30 cellular contexts compared by ENCODE assay signal in genomic region chr22:39647836-39648500, GRCh38.
"Had no signal": no experiment of that assay in that cellular context is flagged by ENCODE, and none has a peak within 500 bp of the region (broad histone marks: within the 10 kb centered on the region; RNA-seq: fewer than 3 reads in every experiment).

No MANE protein-coding gene starts in this region.

- H3K27ac Mint-ChIP-seq: activated B cell treated with CpG ODN at 0.5 μM for 24 hours; activated CD8-positive, alpha-beta T cell treated with anti-CD3 and anti-CD28 coated beads for 36 hours; activated naive CD4-positive, alpha-beta T cell treated with anti-CD3 and anti-CD28 coated beads, Interleukin-2, amount 10 ng/mL, durations not matched to agents 7 days and 5 days; activated naive CD4-positive, alpha-beta T cell treated with anti-CD3 and anti-CD28 coated beads, Interleukin-2, amount 50 U/mL, for 72 hours; dendritic cell treated with granulocyte-macrophage colony-stimulating factor and Interleukin-4, amounts not matched to agents 40 ng/mL and 50 ng/mL, for 4 days; effector memory CD8-positive, alpha-beta T cell; T-helper 17 cell; T-helper 2 cell treated with Interferon-gamma antibody and Interleukin-4, amounts not matched to agents 5 μg/mL and 100 μg/mL, for 36 hours had no signal

- DNase-seq: activated B cell treated with CpG ODN at 0.5 μM for 24 hours; activated CD4-positive, alpha-beta T cell treated with anti-CD3 and anti-CD28 coated beads for 48 hours; activated CD4-positive, alpha-beta T cell treated with anti-CD3 and anti-CD28 coated beads, Interleukin-2, amount 50 U/mL, for 1 hour; activated CD4-positive, alpha-beta T cell treated with anti-CD3 and anti-CD28 coated beads, Interleukin-2, amount 50 U/mL, for 48 hours; activated CD8-positive, alpha-beta memory T cell treated with anti-CD3 and anti-CD28 coated beads for 24 hours; activated CD8-positive, alpha-beta T cell treated with anti-CD3 and anti-CD28 coated beads for 36 hours; activated gamma-delta T cell; activated naive CD4-positive, alpha-beta T cell; activated naive CD4-positive, alpha-beta T cell treated with anti-CD3 and anti-CD28 coated beads, Interleukin-2, amount 10 ng/mL, durations not matched to agents 7 days and 5 days; activated T-cell treated with anti-CD3 and anti-CD28 coated beads, Interleukin-2, amount 50 U/mL, for 1 hour; activated T-cell treated with anti-CD3 and anti-CD28 coated beads, Interleukin-2, amount 50 U/mL, for 48 hours; amniotic stem cell; brain microvascular endothelial cell; effector CD4-positive, alpha-beta T cell; effector memory CD8-positive, alpha-beta T cell; foreskin keratinocyte; gastrocnemius medialis; glutamatergic neuron; heart left ventricle; T-helper 1 cell; T-helper 17 cell; T1000; WERI-Rb-1 had no signal

- H3K4me1 Mint-ChIP-seq: activated B cell treated with CpG ODN at 0.5 μM for 24 hours; activated naive CD4-positive, alpha-beta T cell treated with anti-CD3 and anti-CD28 coated beads, Interleukin-2, amount 10 ng/mL, durations not matched to agents 7 days and 5 days; central memory CD8-positive, alpha-beta T cell had no signal

- H3K4me3 Mint-ChIP-seq: activated B cell treated with CpG ODN at 0.5 μM for 24 hours; activated CD8-positive, alpha-beta T cell treated with anti-CD3 and anti-CD28 coated beads for 36 hours; activated naive CD4-positive, alpha-beta T cell treated with anti-CD3 and anti-CD28 coated beads, Interleukin-2, amount 10 ng/mL, durations not matched to agents 7 days and 5 days; central memory CD8-positive, alpha-beta T cell; dendritic cell treated with granulocyte-macrophage colony-stimulating factor and Interleukin-4, amounts not matched to agents 40 ng/mL and 50 ng/mL, for 4 days; effector memory CD8-positive, alpha-beta T cell; T-helper 17 cell; T-helper 2 cell treated with Interferon-gamma antibody and Interleukin-4, amounts not matched to agents 5 μg/mL and 100 μg/mL, for 36 hours had no signal

- H3K4me3 ChIP-seq: coronary artery, esophagus muscularis mucosa, gastrocnemius medialis, heart left ventricle had no signal

- H3K27ac ChIP-seq: brain microvascular endothelial cell, coronary artery, esophagus muscularis mucosa, foreskin keratinocyte, gastrocnemius medialis, heart left ventricle, WERI-Rb-1 had no signal

- H3K36me3 ChIP-seq: brain microvascular endothelial cell, esophagus muscularis mucosa, gastrocnemius medialis, heart left ventricle, WERI-Rb-1 had no signal

- H3K9me3 Mint-ChIP-seq: activated B cell treated with CpG ODN at 0.5 μM for 24 hours; activated CD8-positive, alpha-beta T cell treated with anti-CD3 and anti-CD28 coated beads for 36 hours; activated naive CD4-positive, alpha-beta T cell treated with anti-CD3 and anti-CD28 coated beads, Interleukin-2, amount 10 ng/mL, durations not matched to agents 7 days and 5 days; activated naive CD4-positive, alpha-beta T cell treated with anti-CD3 and anti-CD28 coated beads, Interleukin-2, amount 50 U/mL, for 72 hours; central memory CD8-positive, alpha-beta T cell; dendritic cell treated with granulocyte-macrophage colony-stimulating factor and Interleukin-4, amounts not matched to agents 40 ng/mL and 50 ng/mL, for 4 days; effector memory CD8-positive, alpha-beta T cell; T-helper 2 cell treated with Interferon-gamma antibody and Interleukin-4, amounts not matched to agents 5 μg/mL and 100 μg/mL, for 36 hours had no signal

- H3K27me3 Mint-ChIP-seq: activated B cell treated with CpG ODN at 0.5 μM for 24 hours; activated CD8-positive, alpha-beta T cell treated with anti-CD3 and anti-CD28 coated beads for 36 hours had no signal

- H3K4me1 ChIP-seq: esophagus muscularis mucosa, foreskin keratinocyte, gastrocnemius medialis, heart left ventricle had no signal

- H3K9me3 ChIP-seq: gastrocnemius medialis had no signal

- H3K27me3 ChIP-seq: brain microvascular endothelial cell had no signal

- H3K36me3 Mint-ChIP-seq: activated naive CD4-positive, alpha-beta T cell treated with anti-CD3 and anti-CD28 coated beads, Interleukin-2, amount 10 ng/mL, durations not matched to agents 7 days and 5 days; activated naive CD4-positive, alpha-beta T cell treated with anti-CD3 and anti-CD28 coated beads, Interleukin-2, amount 50 U/mL, for 72 hours had no signal

- ATAC-seq: activated CD4-positive, CD25-positive, alpha-beta regulatory T cell treated with anti-CD3 and anti-CD28 coated beads, Interleukin-2, amount 50 U/mL, for 24 hours; activated CD8-positive, alpha-beta T cell treated with anti-CD3 and anti-CD28 coated beads for 36 hours; activated naive CD4-positive, alpha-beta T cell treated with anti-CD3 and anti-CD28 coated beads, Interleukin-2, amount 50 U/mL, for 72 hours; effector memory CD8-positive, alpha-beta T cell; foreskin keratinocyte; gastrocnemius medialis; heart left ventricle; T-helper 17 cell had no signal
